ENCODE assay signal across 22 cellular contexts in genomic region chr14:35234007-35234406, GRCh38. TPM values are rescaled to one million over a fixed set of nuclear protein-coding genes. Genes with fewer than 3 reads are reported as not detected.
DNase-seq lines count a peak whose midpoint lies in the region; ATAC-seq and TF ChIP-seq lines count a peak whose summit lies in the region.
"Had no signal": no experiment of that assay in that cellular context is flagged by ENCODE, and none has a peak within 500 bp of the region (broad histone marks: within the 10 kb centered on the region; RNA-seq: fewer than 3 reads in every experiment).

No MANE protein-coding gene starts in this region.

- H3K27me3 ChIP-seq in BJ (ENCODE audit: control insufficient read depth, insufficient read depth, low read length) (no peaks in the 10 kb centered on the region), SK-N-SH (ENCODE audit: insufficient read depth) (no peaks in the 10 kb centered on the region)
- H3K27me3 ChIP-seq: pancreas, right lobe of liver, suprapubic skin had no signal

- H2AFZ ChIP-seq in SK-N-SH (ENCODE audit: low read depth): no peak overlapping the region

- H3K27ac ChIP-seq in SK-N-MC (peak overlapping the region; percentile 52), SK-N-SH (ENCODE audit: low read depth in 2 of 2, low read length in 1 of 2) (no peak overlapping the region)
- H3K27ac ChIP-seq: HL-60, lower lobe of right lung, pancreas, right lobe of liver, suprapubic skin had no signal

- peaks cover 7% of the 10 kb centered on the region; the same call in 1 of the 2 replicates for H3K79me2 ChIP-seq in SK-N-SH (ENCODE audit: insufficient read depth)

- POLR2A ChIA-PET in BJ (lab: Charles Lee) (no interaction called here), SK-N-SH (lab: Yijun Ruan, JAX) (no interaction called here)

- ATAC-seq in omental fat pad (ENCODE audit: low FRiP score): peak; percentile 57
- no peak for ATAC-seq in activated CD4-positive, CD25-positive, alpha-beta regulatory T cell treated with anti-CD3 and anti-CD28 coated beads, Interleukin-2, amount 50 U/mL, for 24 hours
- ATAC-seq: pancreas had no signal

- no peaks in the 10 kb centered on the region for H4K20me1 ChIP-seq in SK-N-SH (ENCODE audit: insufficient read depth)

- no peak overlapping the region for H3K4me2 ChIP-seq in SK-N-SH

- H3K4me3 ChIP-seq in BJ (ENCODE audit: low read depth, low read length) (no peak overlapping the region), SK-N-MC (peak overlapping the region; percentile 11; the same call in 1 of the 2 replicates), fibroblast of pulmonary artery (replicated peaks; ENCODE audit: low read depth, low read length) (no peak overlapping the region), SK-N-SH (ENCODE audit: low read depth in 2 of 2, low read length in 1 of 2) (no peak overlapping the region)
- H3K4me3 ChIP-seq: lower lobe of right lung, pancreas, right lobe of liver, suprapubic skin had no signal

- no peaks in the 10 kb centered on the region for H3K4me1 ChIP-seq in SK-N-SH (ENCODE audit: control insufficient read depth in 1 of 2, insufficient read depth in 2 of 2, low read depth in 1 of 2, low read length in 1 of 2)
- H3K4me1 ChIP-seq: Caco-2, pancreas had no signal

- H3K36me3 ChIP-seq in BJ (ENCODE audit: control insufficient read depth, insufficient read depth, low read length): no peaks in the 10 kb centered on the region
- no peaks in the 10 kb centered on the region for H3K36me3 ChIP-seq in SK-N-MC (ENCODE audit: insufficient read depth, low read length)
- no peaks in the 10 kb centered on the region for H3K36me3 ChIP-seq in SK-N-SH (replicated peaks in 1 of 2; ENCODE audit: control insufficient read depth in 1 of 2, insufficient read depth in 2 of 2, low read length in 1 of 2)
- H3K36me3 ChIP-seq: lower lobe of right lung, pancreas, right lobe of liver, suprapubic skin had no signal

- no peak for TF ChIP-seq RAD21 in SK-N-SH (IDR thresholded peaks at IDR 0.05; ENCODE audit: low read length)

- no peaks in the 10 kb centered on the region for H3K9me2 ChIP-seq in SK-N-SH

- H3K9ac ChIP-seq in SK-N-MC (ENCODE audit: insufficient read length) (no peak overlapping the region), SK-N-SH (no peak overlapping the region)

- 79% methylated on average over 5 of the region's 5 CpGs for WGBS in SK-N-SH (ENCODE audit: low lambda C conversion rate)

- no peak for TF ChIP-seq EP300 in SK-N-SH (IDR thresholded peaks at IDR 0.05; ENCODE audit: borderline replicate concordance in 1 of 2, low read depth in 1 of 2, low read length in 1 of 2)

- DNase-seq in BJ (ENCODE audit: low read depth) (peak; percentile 55), SK-N-MC (ENCODE audit: low read depth, low spot score) (no peak), fibroblast of pulmonary artery (ENCODE audit: low read depth) (peak; percentile 61), omental fat pad (ENCODE audit: low spot score) (no peak), NCI-H446 (lab: John Stamatoyannopoulos, UW) (no peak), SHP77 treated with DMSO at 0.1 percent for 48 hours (lab: John Stamatoyannopoulos, UW) (no peak), SK-N-SH (no peak)
- DNase-seq: activated CD4-positive, CD25-positive, alpha-beta regulatory T cell treated with anti-CD3 and anti-CD28 coated beads, Interleukin-2, amount 50 U/mL, for 72 hours; activated naive CD4-positive, alpha-beta T cell treated with anti-CD3 and anti-CD28 coated beads for 36 hours; activated T-cell treated with anti-CD3 and anti-CD28 coated beads, Interleukin-2, amount 50 U/mL, for 24 hours; anterior cingulate cortex; Caco-2; cerebellar nuclear complex; lower lobe of right lung; NCI-H1417; NCI-H524 treated with DMSO at 0.1 percent for 48 hours; pancreas; right lobe of liver; stimulated activated CD4-positive, alpha-beta T cell treated with anti-CD3 and anti-CD28 coated beads, Interleukin-15, amount 100 ng/mL, for 24 hours had no signal

- CTCF ChIA-PET in BJ (lab: Yijun Ruan, JAX): interaction anchor here (0.5 to 2.1 kb wide), 3 partner anchors 19 to 620 kb away, joined by 3 to 6 read pairs (median 5); no protein-coding TSS in a partner anchor
- CTCF ChIA-PET in SK-N-SH (lab: Yijun Ruan, JAX): interaction anchor here (0.9 to 1.4 kb wide), 3 partner anchors 174 to 453 kb away, joined by 3 to 5 read pairs (median 3); no protein-coding TSS in a partner anchor

- H3F3A ChIP-seq in SK-N-SH (replicated peaks; ENCODE audit: insufficient read depth): no peaks in the 10 kb centered on the region

- H3K9me3 ChIP-seq in SK-N-MC (ENCODE audit: low read depth, low read length) (no peaks in the 10 kb centered on the region), SK-N-SH (no peaks in the 10 kb centered on the region)
- H3K9me3 ChIP-seq: Caco-2, lower lobe of right lung, pancreas, right lobe of liver, suprapubic skin had no signal

- TF ChIP-seq CTCF in BJ (IDR thresholded peaks at IDR 0.05; ENCODE audit: insufficient read depth, low read depth, low read length) (no peak), fibroblast of pulmonary artery (IDR thresholded peaks at IDR 0.05; ENCODE audit: low read length, missing control alignments) (no peak), omental fat pad (IDR thresholded peaks at IDR 0.05) (no peak), SK-N-SH (IDR thresholded peaks at IDR 0.05) (no peak)

TF ChIP-seq in SK-N-SH, 30 proteins besides CTCF, POLR2A, EP300 and RAD21:
- TF ChIP-seq RXRA (IDR thresholded peaks at IDR 0.05; ENCODE audit: borderline replicate concordance, low read depth): no peak
- TF ChIP-seq POLR2AphosphoS5 (IDR thresholded peaks at IDR 0.05; ENCODE audit: low read depth, low read length): no peak
- TF ChIP-seq REST (IDR thresholded peaks at IDR 0.05; ENCODE audit: low read depth, low read length): no peak
- TF ChIP-seq TCF12 (IDR thresholded peaks at IDR 0.05): no peak
- TF ChIP-seq TEAD4 (IDR thresholded peaks at IDR 0.05; ENCODE audit: borderline replicate concordance, insufficient read depth): no peak
- no peak for TF ChIP-seq TAF1 (IDR thresholded peaks at IDR 0.05; ENCODE audit: borderline replicate concordance, low read depth, low read length)
- TF ChIP-seq CHD2 (IDR thresholded peaks at IDR 0.05; ENCODE audit: low read length, partially characterized antibody): no peak
- TF ChIP-seq RFX5 (IDR thresholded peaks at IDR 0.05; ENCODE audit: low read length): no peak
- no peak for TF ChIP-seq ZBTB33 (IDR thresholded peaks at IDR 0.05; ENCODE audit: borderline replicate concordance, low read depth)
- TF ChIP-seq GATA2 (CRISPR knock-in tag; IDR thresholded peaks at IDR 0.05): no peak
- TF ChIP-seq FOXJ3 (CRISPR knock-in tag; IDR thresholded peaks at IDR 0.05): no peak
- TF ChIP-seq JUND (IDR thresholded peaks at IDR 0.05): no peak

RNA-seq across cellular contexts. Expression of gene PSMA6, which starts 58.2 kb away (rescaled TPM):
- polyA plus RNA-seq in BJ (2011; rRNA removed) (155 and 216 TPM in 2 replicates), SK-N-SH (2012; rRNA removed) (174 and 227 TPM in 2 replicates)
- 33.4 and 49.3 TPM in 2 replicates for polyA minus RNA-seq in BJ (2011; rRNA and poly(A)+ RNA removed)
- total RNA-seq in omental fat pad: 100 to 1,000 TPM; 158 to 180 (median 170) TPM
- polyA plus RNA-seq in SK-N-SH (2012; cell fraction: cytosol; rRNA removed): 237 and 272 TPM in 2 replicates
- polyA plus RNA-seq in SK-N-SH (2012; cell fraction: nucleus; rRNA removed): 74.5 and 150 TPM in 2 replicates

Comparison
In these comparisons a context has a peak if more than half of its experiments do, and no peak if none do; other contexts are left out.
1. DNase-seq: peak in BJ (single experiment) and fibroblast of pulmonary artery (single experiment); none in SK-N-MC (single experiment), omental fat pad (single experiment), NCI-H446 (0 of 2), SHP77 treated with DMSO at 0.1 percent for 48 hours (single experiment) and SK-N-SH (single experiment).